In genomic region chr15:76935620-76936019, GRCh38 we compare ENCODE assay signal across 18 cellular contexts. TPM values are rescaled to one million over a fixed set of nuclear protein-coding genes. Genes with fewer than 3 reads are reported as not detected.
DNase-seq lines count a peak whose midpoint lies in the region; ATAC-seq and TF ChIP-seq lines count a peak whose summit lies in the region.
"Had no signal": no experiment of that assay in that cellular context is flagged by ENCODE, and none has a peak within 500 bp of the region (broad histone marks: within the 10 kb centered on the region; RNA-seq: fewer than 3 reads in every experiment).

No MANE protein-coding gene starts in this region.

- H3K79me2 ChIP-seq in OCI-LY7 (ENCODE audit: insufficient read depth, low read depth, low read length) = peaks cover 3% of the 10 kb centered on the region; the same call in 1 of the 2 replicates

- H3K4me3 ChIP-seq in OCI-LY7 (ENCODE audit: low read depth, low read length, poor library complexity, severe bottlenecking) = peak overlapping the region; percentile 4
- H3K4me3 ChIP-seq: K562, pancreas had no signal

- H3K4me1 Mint-ChIP-seq in nephron (peaks cover 31% of the 10 kb centered on the region), chondrocyte (ENCODE audit: low read depth) (peaks cover 23% of the 10 kb centered on the region)

- no TSS peak for BruUV-seq in OCI-LY7 (replicated peaks; lab: Mats Ljungman, UMichigan)

- H3K36me3 Mint-ChIP-seq in nephron (ENCODE audit: low read depth) = peaks cover 36% of the 10 kb centered on the region
- peaks cover 9% of the 10 kb centered on the region for H3K36me3 Mint-ChIP-seq in chondrocyte (ENCODE audit: low read depth)

- H3K27ac Mint-ChIP-seq in nephron = peak overlapping the region in 2 of 3 experiments; percentile 27 to 57
- H3K27ac Mint-ChIP-seq in chondrocyte (ENCODE audit: unreplicated experiment) = no peak overlapping the region

- intact Hi-C loops in OCI-LY7 (cut with micrococcal nuclease; ENCODE audit: unreplicated experiment) = no loop called here

- DNase-seq in NCI-H1417 (lab: John Stamatoyannopoulos, UW) (peak in 2 of 3 experiments; percentile 16 to 71), NCI-H1417 treated with DMSO at 0.1 percent for 48 hours (lab: John Stamatoyannopoulos, UW) (no peak), GM13976 (ENCODE audit: low spot score) (peak; percentile 65), OCI-LY7 (ENCODE audit: low spot score) (peak; percentile 78), chondrocyte (ENCODE audit: low spot score) (no peak)
- DNase-seq: activated CD8-positive, alpha-beta memory T cell treated with anti-CD3 and anti-CD28 coated beads, Interleukin-2, amount 50 U/mL, for 4 hours; anterior cingulate cortex; Caco-2; dermis blood vessel endothelial cell; mesenchymal stem cell; NCI-H187; pancreas; SK-N-SH had no signal

- H3K27me3 Mint-ChIP-seq in nephron (ENCODE audit: low read depth) = no peaks in the 10 kb centered on the region
- H3K27me3 Mint-ChIP-seq in chondrocyte (ENCODE audit: low read depth) = no peaks in the 10 kb centered on the region

- POLR2A ChIA-PET in OCI-LY7 (lab: Charles Lee) = interaction anchor here (1.1 kb wide), 1 partner anchor 31 kb away, joined by 3 read pairs; no protein-coding TSS in a partner anchor

- H3K4me1 ChIP-seq in OCI-LY7 (ENCODE audit: insufficient read depth, low read length, poor library complexity, severe bottlenecking) = peaks cover 38% of the 10 kb centered on the region

- no peaks in the 10 kb centered on the region for H3K9me2 ChIP-seq in OCI-LY7 (ENCODE audit: insufficient read depth, low read length)
- H3K9me2 ChIP-seq: SK-N-SH had no signal

- no peak for ATAC-seq in GM21381 (IDR thresholded peaks at IDR 0.05; ENCODE audit: unreplicated experiment)
- no peak for ATAC-seq in activated CD4-positive, CD25-positive, alpha-beta regulatory T cell treated with anti-CD3 and anti-CD28 coated beads, Interleukin-2, amount 50 U/mL, for 24 hours
- ATAC-seq: K562, pancreas had no signal

- H3K4me3 Mint-ChIP-seq in nephron (peak overlapping the region in 1 of 3 experiments; percentile 5), chondrocyte (ENCODE audit: unreplicated experiment) (no peak overlapping the region)

- TF ChIP-seq CTCF in GM13976 (IDR thresholded peaks at IDR 0.05; ENCODE audit: borderline replicate concordance, control extremely low read depth, extremely low read depth, insufficient read depth, missing control alignments) (no peak), OCI-LY7 (conservative IDR thresholded peaks at IDR 0.05; ENCODE audit: low read length) (no peak), nephron (IDR thresholded peaks at IDR 0.05; ENCODE audit: unreplicated experiment in 3 of 3) (no peak), chondrocyte (IDR thresholded peaks at IDR 0.05) (no peak)

- H3K4me2 ChIP-seq in OCI-LY7 (ENCODE audit: low read length) = peak overlapping the region; percentile 53
- H3K4me2 ChIP-seq: SK-N-SH had no signal

- CTCF ChIA-PET in OCI-LY7 (lab: Charles Lee; ENCODE audit: unreplicated experiment) = no interaction called here

- in situ Hi-C loops in GM13976 (cut with MboI; ENCODE audit: low sequenced_read_pairs, unreplicated experiment) = no loop called here

- H2AFZ ChIP-seq in OCI-LY7 (ENCODE audit: low read length) = no peak overlapping the region

- H3K9me3 Mint-ChIP-seq in nephron (no peaks in the 10 kb centered on the region), chondrocyte (ENCODE audit: low read depth) (no peaks in the 10 kb centered on the region)

- no peaks in the 10 kb centered on the region for H3K9me3 ChIP-seq in OCI-LY7 (ENCODE audit: low read length)
- H3K9me3 ChIP-seq: Caco-2, pancreas, SK-N-SH had no signal

- 0 out of 2 replicates have a peak, but pooled peaks cover 12% of the 10 kb centered on the region for H4K20me1 ChIP-seq in OCI-LY7 (ENCODE audit: insufficient read depth, low read length)

- H3K27ac ChIP-seq in OCI-LY7 (ENCODE audit: low read depth, low read length, poor library complexity, severe bottlenecking) = peak overlapping the region; percentile 17
- H3K27ac ChIP-seq: pancreas had no signal

- peaks cover 48% of the 10 kb centered on the region for H3K36me3 ChIP-seq in OCI-LY7 (ENCODE audit: insufficient read depth, low read length)

RNA-seq across cellular contexts. Expression of gene RCN2, which starts 4.1 kb away (rescaled TPM):
- 32.8 and 33.4 TPM in 2 replicates for total RNA-seq in OCI-LY7 (2014; rRNA removed; shearing (Covaris generic))
- total RNA-seq in OCI-LY7 (2022) (39.1 and 45.9 TPM in 2 replicates), chondrocyte (70.4 to 99.2 TPM (median 72.1 TPM) in 3 replicates)

RNA-seq across cellular contexts. Expression of gene SCAPER, which starts 30.5 kb away (rescaled TPM):
- 10.4 and 11.8 TPM in 2 replicates for total RNA-seq in OCI-LY7 (2014; rRNA removed; shearing (Covaris generic))
- total RNA-seq in OCI-LY7 (2022) (22.3 and 23.5 TPM in 2 replicates), chondrocyte (16.3 to 19.3 TPM (median 17.3 TPM) in 3 replicates)

RNA-seq across cellular contexts. Expression of gene PSTPIP1, which starts 59.3 kb away (rescaled TPM):
- total RNA-seq in OCI-LY7 (2014; rRNA removed; shearing (Covaris generic)) = 1.5 and 1.8 TPM in 2 replicates
- 23.6 and 27.4 TPM in 2 replicates for total RNA-seq in OCI-LY7 (2022)
- total RNA-seq in chondrocyte = not detected in 3 replicates
- total RNA-seq: Caco-2, K562, temporal lobe had no signal

Comparison
In these comparisons a context has a peak if more than half of its experiments do, and no peak if none do; other contexts are left out.
1. DNase-seq: peak in NCI-H1417 (2 of 3), GM13976 (single experiment) and OCI-LY7 (single experiment); none in NCI-H1417 treated with DMSO at 0.1 percent for 48 hours (single experiment) and chondrocyte (single experiment).